10 cellular contexts compared by ENCODE assay signal in genomic region chr12:68565391-68565903, GRCh38. TPM values are rescaled to one million over a fixed set of nuclear protein-coding genes. Genes with fewer than 3 reads are reported as not detected.
DNase-seq lines count a peak whose midpoint lies in the region; ATAC-seq and TF ChIP-seq lines count a peak whose summit lies in the region.
"Had no signal": no experiment of that assay in that cellular context is flagged by ENCODE, and none has a peak within 500 bp of the region (broad histone marks: within the 10 kb centered on the region; RNA-seq: fewer than 3 reads in every experiment).

No MANE protein-coding gene starts in this region.

- no peak overlapping the region for H2AFZ ChIP-seq in mammary epithelial cell (ENCODE audit: low read depth, low read length)

- WGBS in mammary epithelial cell (ENCODE audit: low coverage, missing lambda C conversion rate) = 5% methylated on average over 1 of the region's 1 CpG

- peaks cover 8% of the 10 kb centered on the region for H3K4me1 ChIP-seq in mammary epithelial cell (ENCODE audit: insufficient read depth, low read length)

- DNase-seq in DMS53 (lab: John Stamatoyannopoulos, UW) (peak; percentile 64), NCI-H2196 (lab: John Stamatoyannopoulos, UW; ENCODE audit: unreplicated experiment) (peak; percentile 74), mammary epithelial cell (peak; percentile 80), KBM-7 (no peak), NCI-H2171 treated with DMSO at 0.1 percent for 48 hours (lab: John Stamatoyannopoulos, UW) (no peak)
- DNase-seq in natural killer cell treated with Interleukin-12 subunit alpha and Interleukin-12 subunit beta and Interleukin-15 and Interleukin-18, amount 100 ng/mL, for 72 hours (ENCODE audit: low spot score) = no peak
- no peak for DNase-seq in NK-92 treated with Interleukin-12 subunit alpha and Interleukin-12 subunit beta, amount 100 ng/mL, for 24 hours (lab: John Stamatoyannopoulos, UW)
- DNase-seq: NCI-H1694 treated with DMSO at 0.1 percent for 48 hours had no signal

- CTCF ChIA-PET in mammary epithelial cell (lab: Charles Lee; ENCODE audit: low non-redundant PET) = interaction anchor here (0.6 kb wide), 1 partner anchor 525 kb away, joined by 4 read pairs; no protein-coding TSS in a partner anchor

- peak overlapping the region; percentile 59 to 91 for H3K27ac Mint-ChIP-seq in natural killer cell treated with Interleukin-12 subunit alpha and Interleukin-12 subunit beta and Interleukin-15 and Interleukin-18, amount 100 ng/mL, for 72 hours

- in situ Hi-C loops in mammary epithelial cell (cut with MboI; ENCODE audit: low sequenced_read_pairs in 2 of 2) = no loop called here
- in situ Hi-C loops in KBM-7 (cut with MboI; ENCODE audit: low pct_unique_long_range_greater_than_20kb, low sequenced_read_pairs) = no loop called here

- BruUV-seq in mammary epithelial cell (replicated peaks; lab: Mats Ljungman, UMichigan) = no TSS peak

- peaks cover 19 to 24% of the 10 kb centered on the region in 2 donors for H3K4me1 Mint-ChIP-seq in natural killer cell treated with Interleukin-12 subunit alpha and Interleukin-12 subunit beta and Interleukin-15 and Interleukin-18, amount 100 ng/mL, for 72 hours (ENCODE audit: low read depth in 2 of 2)

- intact Hi-C loops in mammary epithelial cell (cut with micrococcal nuclease) = no loop called here

- ATAC-seq in natural killer cell treated with Interleukin-12 subunit alpha and Interleukin-12 subunit beta and Interleukin-15 and Interleukin-18, amount 100 ng/mL, for 72 hours = peak; percentile 78 to 81
- ATAC-seq in GM18498 (IDR thresholded peaks at IDR 0.05; ENCODE audit: unreplicated experiment) = no peak

- TF ChIP-seq CTCF in mammary epithelial cell (conservative IDR thresholded peaks at IDR 0.05 in 1 of 2, IDR thresholded peaks at IDR 0.05 in 1 of 2; ENCODE audit: extremely low read depth in 1 of 2, insufficient read depth in 1 of 2, low read depth in 1 of 2, low read length in 2 of 2) = no peak

- no peaks in the 10 kb centered on the region for H3K36me3 ChIP-seq in mammary epithelial cell (ENCODE audit: insufficient read depth, low read length)
- H3K36me3 ChIP-seq: neutrophil had no signal

- no peaks in the 10 kb centered on the region for H3K36me3 Mint-ChIP-seq in natural killer cell treated with Interleukin-12 subunit alpha and Interleukin-12 subunit beta and Interleukin-15 and Interleukin-18, amount 100 ng/mL, for 72 hours

- H3K4me3 ChIP-seq in mammary epithelial cell (replicated peaks in 1 of 3; ENCODE audit: insufficient read depth in 1 of 3, low read depth in 2 of 3, low read length in 3 of 3) = no peak overlapping the region

- no peaks in the 10 kb centered on the region for H3K27me3 ChIP-seq in mammary epithelial cell (ENCODE audit: insufficient read depth, low read length)
- H3K27me3 ChIP-seq: neutrophil had no signal

- H3K9me3 ChIP-seq in mammary epithelial cell (replicated peaks; ENCODE audit: insufficient read depth, low read length) = no peaks in the 10 kb centered on the region
- H3K9me3 ChIP-seq: neutrophil had no signal

- no peaks in the 10 kb centered on the region for H3K27me3 Mint-ChIP-seq in natural killer cell treated with Interleukin-12 subunit alpha and Interleukin-12 subunit beta and Interleukin-15 and Interleukin-18, amount 100 ng/mL, for 72 hours

- H3K27ac ChIP-seq in mammary epithelial cell (ENCODE audit: insufficient read depth, low read depth, low read length) = no peak overlapping the region
- H3K27ac ChIP-seq: neutrophil had no signal

- peak overlapping the region; percentile 9 for H3K4me2 ChIP-seq in mammary epithelial cell (ENCODE audit: insufficient read depth, low read depth, low read length)

- H3K4me3 Mint-ChIP-seq in natural killer cell treated with Interleukin-12 subunit alpha and Interleukin-12 subunit beta and Interleukin-15 and Interleukin-18, amount 100 ng/mL, for 72 hours = peak overlapping the region; percentile 42

- H4K20me1 ChIP-seq in mammary epithelial cell (ENCODE audit: insufficient read depth, low read length) = no peaks in the 10 kb centered on the region

- H3K79me2 ChIP-seq in mammary epithelial cell (ENCODE audit: insufficient read depth, low read length) = no peaks in the 10 kb centered on the region

- dilution Hi-C loops in mammary epithelial cell (cut with HindIII; ENCODE audit: low sequenced_read_pairs) = no loop called here

- H3K9me3 Mint-ChIP-seq in natural killer cell treated with Interleukin-12 subunit alpha and Interleukin-12 subunit beta and Interleukin-15 and Interleukin-18, amount 100 ng/mL, for 72 hours = no peaks in the 10 kb centered on the region

- H3K9ac ChIP-seq in mammary epithelial cell (ENCODE audit: insufficient read depth, low read length) = no peak overlapping the region

RNA-seq across cellular contexts. Expression of gene RAP1B, which starts 45.3 kb away (rescaled TPM):
- total RNA-seq in mammary epithelial cell = 100 to 1,000 TPM; 140 to 188 TPM
- polyA plus RNA-seq in mammary epithelial cell = 175 TPM
- 53.9 TPM for polyA minus RNA-seq in mammary epithelial cell
- total RNA-seq in natural killer cell treated with Interleukin-12 subunit alpha and Interleukin-12 subunit beta and Interleukin-15 and Interleukin-18, amount 100 ng/mL, for 72 hours = 100 to 1,000 TPM; 328 to 448 TPM

Comparison
In these comparisons a context has a peak if more than half of its experiments do, and no peak if none do; other contexts are left out.
1. DNase-seq: peak in DMS53 (single experiment), NCI-H2196 (single experiment) and mammary epithelial cell (single experiment); none in natural killer cell treated with Interleukin-12 subunit alpha and Interleukin-12 subunit beta and Interleukin-15 and Interleukin-18, amount 100 ng/mL, for 72 hours (single experiment), KBM-7 (single experiment), NK-92 treated with Interleukin-12 subunit alpha and Interleukin-12 subunit beta, amount 100 ng/mL, for 24 hours (single experiment) and NCI-H2171 treated with DMSO at 0.1 percent for 48 hours (single experiment).